In genomic region chr5:88680253-88681132, GRCh38 we compare ENCODE assay signal across 8 cellular contexts.
DNase-seq lines count a peak whose midpoint lies in the region; ATAC-seq and TF ChIP-seq lines count a peak whose summit lies in the region.

No MANE protein-coding gene starts in this region.

- WGBS in heart right ventricle, 2 donors = 2 to 3% methylated on average over 61 of the region's 61 CpGs
- WGBS in prostate gland = 6% methylated on average over 29 of the region's 61 CpGs
- 4% methylated on average over 61 of the region's 61 CpGs for WGBS in urinary bladder

- H3K4me1 Mint-ChIP-seq in activated naive CD4-positive, alpha-beta T cell treated with anti-CD3 and anti-CD28 coated beads, Interleukin-2, amount 50 U/mL, for 24 hours = peaks cover 22% of the 10 kb centered on the region

- H3K27ac ChIP-seq in heart right ventricle = no peak overlapping the region
- no peak overlapping the region for H3K27ac ChIP-seq in prostate gland
- H3K27ac ChIP-seq in urinary bladder (ENCODE audit: low read depth) = no peak overlapping the region

- TF ChIP-seq POLR2A in prostate gland (IDR thresholded peaks at IDR 0.05) = no peak

- peak overlapping the region in 9 of 10 donors; percentile 18 to 52 (median 41) for H3K4me3 ChIP-seq in heart right ventricle
- peak overlapping the region; percentile 3 to 11 for H3K4me3 ChIP-seq in prostate gland
- H3K4me3 ChIP-seq in urinary bladder (ENCODE audit: low read depth, low read length) = peak overlapping the region; percentile 2

- H3K9me3 Mint-ChIP-seq in activated naive CD4-positive, alpha-beta T cell treated with anti-CD3 and anti-CD28 coated beads, Interleukin-2, amount 50 U/mL, for 24 hours = no peaks in the 10 kb centered on the region

- H3K36me3 ChIP-seq in heart right ventricle = no peaks in the 10 kb centered on the region
- no peaks in the 10 kb centered on the region for H3K36me3 ChIP-seq in prostate gland
- H3K36me3 ChIP-seq in urinary bladder (ENCODE audit: insufficient read depth) = no peaks in the 10 kb centered on the region

- ATAC-seq in GM21529 (IDR thresholded peaks at IDR 0.05; ENCODE audit: unreplicated experiment) = peak; percentile 77
- ATAC-seq in heart right ventricle = peak; percentile 87 to 95 (median 92)

- intact Hi-C loops in heart right ventricle (cut with DNase I) (loop anchor here (2.0 to 10.0 kb wide), 5 partner anchors 538 to 900 kb away; no protein-coding TSS in a partner anchor), prostate gland (cut with DNase I) (no loop called here)

- peaks cover 2% of the 10 kb centered on the region for H3K36me3 Mint-ChIP-seq in activated naive CD4-positive, alpha-beta T cell treated with anti-CD3 and anti-CD28 coated beads, Interleukin-2, amount 50 U/mL, for 24 hours

- H3K27me3 ChIP-seq in heart right ventricle (peaks cover 50 to 100% (median 99%) of the 10 kb centered on the region in 7 donors), prostate gland (replicated peaks; ENCODE audit: insufficient read depth) (peaks cover 66% of the 10 kb centered on the region)

- peak overlapping the region; percentile 23 for H3K4me3 Mint-ChIP-seq in activated naive CD4-positive, alpha-beta T cell treated with anti-CD3 and anti-CD28 coated beads, Interleukin-2, amount 50 U/mL, for 24 hours

- H3K9me3 ChIP-seq in heart right ventricle = no peaks in the 10 kb centered on the region
- no peaks in the 10 kb centered on the region for H3K9me3 ChIP-seq in prostate gland

- DNase-seq in EH (ENCODE audit: low read depth) = peak; percentile 47
- DNase-seq in HuH-7.5 (ENCODE audit: low spot score) = peak; percentile 70
- DNase-seq in SKM-1 treated with dmso at 0.1 percent for 144 hours (lab: John Stamatoyannopoulos, UW; ENCODE audit: unreplicated experiment) = peak; percentile 30
- DNase-seq in heart right ventricle = peak; percentile 57 to 77
- DNase-seq in prostate gland (ENCODE audit: low spot score) = peak; percentile 25

- H3K27me3 Mint-ChIP-seq in activated naive CD4-positive, alpha-beta T cell treated with anti-CD3 and anti-CD28 coated beads, Interleukin-2, amount 50 U/mL, for 24 hours = peaks cover 63% of the 10 kb centered on the region

- no peak overlapping the region for H3K27ac Mint-ChIP-seq in activated naive CD4-positive, alpha-beta T cell treated with anti-CD3 and anti-CD28 coated beads, Interleukin-2, amount 50 U/mL, for 24 hours

- TF ChIP-seq CTCF in heart right ventricle (IDR thresholded peaks at IDR 0.05) (peak; percentile 86 to 99 (median 96)), prostate gland (IDR thresholded peaks at IDR 0.05) (peak; percentile 34 to 86 (median 68))

- H3K4me1 ChIP-seq in heart right ventricle (peaks cover 3 to 31% (median 18%) of the 10 kb centered on the region in 9 donors), prostate gland (replicated peaks) (no peaks in the 10 kb centered on the region), urinary bladder (ENCODE audit: insufficient read depth) (no peaks in the 10 kb centered on the region)
